In genomic region chr7:117384693-117385092, GRCh38 we compare ENCODE assay signal across 20 cellular contexts. TPM values are rescaled to one million over a fixed set of nuclear protein-coding genes. Genes with fewer than 3 reads are reported as not detected.
"Had no signal": no experiment of that assay in that cellular context is flagged by ENCODE, and none has a peak within 500 bp of the region (broad histone marks: within the 10 kb centered on the region; RNA-seq: fewer than 3 reads in every experiment).

No MANE protein-coding gene starts in this region.

- H3K27ac ChIP-seq: tibial nerve, WERI-Rb-1 had no signal

- H3K36me3 ChIP-seq: tibial nerve, WERI-Rb-1 had no signal

- H3K27me3 ChIP-seq: tibial nerve had no signal

- H3K4me3 Mint-ChIP-seq: activated CD4-positive, alpha-beta memory T cell treated with anti-CD3 and anti-CD28 coated beads, Interleukin-2, amount 10 ng/mL, durations not matched to agents 7 days and 5 days; activated naive CD8-positive, alpha-beta T cell; activated T-cell treated with anti-CD3 and anti-CD28 coated beads, Interleukin-2, amount 50 U/mL, for 72 hours; brain; natural killer cell treated with Interleukin-12 subunit alpha and Interleukin-12 subunit beta and Interleukin-15 and Interleukin-18, amount 100 ng/mL, for 72 hours had no signal

- DNase-seq: activated CD4-positive, alpha-beta memory T cell treated with anti-CD3 and anti-CD28 coated beads, Interleukin-2, amount 10 ng/mL, durations not matched to agents 7 days and 5 days; activated gamma-delta T cell treated with Interleukin-2 at 50 U/mL for 16 hours; activated T-cell treated with anti-CD3 and anti-CD28 coated beads, Interleukin-2, amount 50 U/mL, for 72 hours; central memory CD4-positive, alpha-beta T cell; cortex of kidney; effector CD4-positive, alpha-beta T cell; foreskin melanocyte; head of caudate nucleus; mesendoderm; stimulated activated CD4-positive, alpha-beta T cell treated with anti-CD3 and anti-CD28 coated beads, Interleukin-15, amount 100 ng/mL, for 24 hours; stimulated activated CD4-positive, alpha-beta T cell treated with anti-CD3 and anti-CD28 coated beads, Interleukin-4, amount 100 ng/mL, for 1 hour; stimulated activated naive CD4-positive, alpha-beta T cell; WERI-Rb-1 had no signal

- ATAC-seq: activated T-cell treated with anti-CD3 and anti-CD28 coated beads, Interleukin-2, amount 50 U/mL, for 72 hours; natural killer cell treated with Interleukin-12 subunit alpha and Interleukin-12 subunit beta and Interleukin-15 and Interleukin-18, amount 100 ng/mL, for 72 hours had no signal

- H3K4me1 Mint-ChIP-seq: activated CD4-positive, alpha-beta memory T cell treated with anti-CD3 and anti-CD28 coated beads, Interleukin-2, amount 10 ng/mL, durations not matched to agents 7 days and 5 days; brain had no signal

- H3K4me3 ChIP-seq: tibial nerve had no signal

- H3K27me3 Mint-ChIP-seq: activated CD4-positive, alpha-beta memory T cell treated with anti-CD3 and anti-CD28 coated beads, Interleukin-2, amount 10 ng/mL, durations not matched to agents 7 days and 5 days; activated naive CD8-positive, alpha-beta T cell; brain; natural killer cell treated with Interleukin-12 subunit alpha and Interleukin-12 subunit beta and Interleukin-15 and Interleukin-18, amount 100 ng/mL, for 72 hours had no signal

- H3K36me3 Mint-ChIP-seq: activated naive CD8-positive, alpha-beta T cell; brain had no signal

- H3K27ac Mint-ChIP-seq: activated CD4-positive, alpha-beta memory T cell treated with anti-CD3 and anti-CD28 coated beads, Interleukin-2, amount 10 ng/mL, durations not matched to agents 7 days and 5 days; activated naive CD8-positive, alpha-beta T cell; activated T-cell treated with anti-CD3 and anti-CD28 coated beads, Interleukin-2, amount 50 U/mL, for 72 hours; brain; natural killer cell treated with Interleukin-12 subunit alpha and Interleukin-12 subunit beta and Interleukin-15 and Interleukin-18, amount 100 ng/mL, for 72 hours had no signal

RNA-seq across cellular contexts. Expression of gene ASZ1, which starts 42.6 kb away (rescaled TPM):
- total RNA-seq: activated CD4-positive, alpha-beta memory T cell treated with anti-CD3 and anti-CD28 coated beads, Interleukin-2, amount 10 ng/mL, durations not matched to agents 7 days and 5 days; activated T-cell treated with anti-CD3 and anti-CD28 coated beads, Interleukin-2, amount 50 U/mL, for 72 hours; lower leg skin; natural killer cell treated with Interleukin-12 subunit alpha and Interleukin-12 subunit beta and Interleukin-15 and Interleukin-18, amount 100 ng/mL, for 72 hours; renal cortical epithelial cell; subcutaneous adipose tissue; tibial nerve had no signal
